ENCODE assay signal across 16 cellular contexts in the genomic region with DNA sequence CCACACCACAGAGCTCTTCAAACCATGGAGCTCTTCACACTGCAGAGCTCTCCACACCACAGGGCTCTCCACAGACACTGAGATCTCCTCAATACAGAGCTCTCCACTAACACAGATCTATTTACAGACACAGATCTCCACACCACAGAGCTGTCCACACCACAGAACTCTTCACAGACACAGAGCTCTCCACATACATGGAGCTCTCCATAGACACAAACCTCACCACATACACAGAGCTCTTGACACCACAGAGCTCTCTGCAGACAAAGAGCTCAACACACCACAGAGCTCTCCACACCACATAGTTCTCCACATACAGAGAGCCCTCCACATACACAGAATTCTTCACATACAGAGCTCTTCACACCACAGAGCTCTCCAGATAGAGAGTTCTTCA.
"Had no signal": no experiment of that assay in that cellular context is flagged by ENCODE, and none has a peak within 500 bp of the region (broad histone marks: within the 10 kb centered on the region; RNA-seq: fewer than 3 reads in every experiment).

No MANE protein-coding gene starts in this region.

- H3K4me1 ChIP-seq: heart right ventricle, right atrium auricular region had no signal

- H3K36me3 Mint-ChIP-seq: activated naive CD8-positive, alpha-beta T cell treated with anti-CD3 and anti-CD28 coated beads, Interleukin-2, amount 10 ng/mL, durations not matched to agents 7 days and 5 days; memory B cell; T-cell had no signal

- H3K9me3 Mint-ChIP-seq: activated T-cell treated with anti-CD3 and anti-CD28 coated beads, Interleukin-2, amount 50 U/mL, for 24 hours; memory B cell had no signal

- H3K27ac ChIP-seq: heart right ventricle, neutrophil, right atrium auricular region, tibial nerve, VCaP had no signal

- H3K36me3 ChIP-seq: heart right ventricle, neutrophil, right atrium auricular region, tibial nerve had no signal

- H3K27ac Mint-ChIP-seq: activated CD4-positive, alpha-beta T cell treated with anti-CD3 and anti-CD28 coated beads for 36 hours; activated naive CD8-positive, alpha-beta T cell treated with anti-CD3 and anti-CD28 coated beads, Interleukin-2, amount 10 ng/mL, durations not matched to agents 7 days and 5 days; activated T-cell treated with anti-CD3 and anti-CD28 coated beads, Interleukin-2, amount 50 U/mL, for 24 hours; memory B cell; T-cell had no signal

- DNase-seq: activated CD4-positive, alpha-beta T cell treated with anti-CD3 and anti-CD28 coated beads for 36 hours; activated gamma-delta T cell; activated naive CD8-positive, alpha-beta T cell treated with anti-CD3 and anti-CD28 coated beads, Interleukin-2, amount 10 ng/mL, durations not matched to agents 7 days and 5 days; activated T-cell treated with anti-CD3 and anti-CD28 coated beads, Interleukin-2, amount 50 U/mL, for 24 hours; anterior cingulate cortex; foreskin melanocyte; heart right ventricle; islet precursor cell; small intestine; T-cell had no signal

- H3K4me3 Mint-ChIP-seq: activated CD4-positive, alpha-beta T cell treated with anti-CD3 and anti-CD28 coated beads for 36 hours; activated T-cell treated with anti-CD3 and anti-CD28 coated beads, Interleukin-2, amount 50 U/mL, for 24 hours; memory B cell had no signal

- H3K27me3 ChIP-seq: right atrium auricular region, tibial nerve had no signal

- ATAC-seq: heart right ventricle, left lobe of liver had no signal

- H3K9me3 ChIP-seq: heart right ventricle, neutrophil, right atrium auricular region, tibial nerve had no signal

- H3K4me3 ChIP-seq: heart right ventricle, right atrium auricular region, tibial nerve had no signal
